Comparison of ENCODE assay signal across 24 cellular contexts in the genomic region with DNA sequence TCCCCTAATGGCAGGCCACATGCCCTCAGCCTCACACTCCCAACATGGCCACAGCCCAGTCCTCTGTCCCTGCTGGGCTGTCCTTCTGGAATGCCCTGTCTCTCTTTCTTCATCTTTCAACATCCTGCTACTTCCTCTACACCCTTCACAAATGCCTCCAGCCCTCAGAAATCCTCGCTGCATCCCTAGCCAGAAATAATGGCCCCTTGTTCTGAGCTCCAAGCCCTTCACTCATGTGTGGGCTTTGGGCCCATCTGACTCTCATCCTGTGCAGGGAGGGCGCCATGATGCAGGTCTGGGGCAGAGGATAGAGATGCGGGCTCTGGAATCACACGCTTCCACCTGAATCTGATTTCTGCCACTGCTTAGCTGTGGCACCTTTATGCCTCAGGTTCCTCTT.
DNase-seq lines count a peak whose midpoint lies in the region; ATAC-seq, FAIRE-seq and TF ChIP-seq lines count a peak whose summit lies in the region.
"Had no signal": no experiment of that assay in that cellular context is flagged by ENCODE, and none has a peak within 500 bp of the region (broad histone marks: within the 10 kb centered on the region; RNA-seq: fewer than 3 reads in every experiment).

No MANE protein-coding gene starts in this region.

- ATAC-seq in heart left ventricle (no peak), GM21723 (IDR thresholded peaks at IDR 0.05; ENCODE audit: unreplicated experiment) (no peak)
- ATAC-seq: activated T-cell treated with anti-CD3 and anti-CD28 coated beads, Interleukin-2, amount 50 U/mL, for 72 hours; psoas muscle; stimulated activated naive B cell treated with anti-CD40 and anti-IgM and Interleukin-4, amounts not matched to agents 10 μg/mL and 1 μg/mL and 100 μg/mL, for 72 hours had no signal

- peaks cover 3 to 98% (median 87%) of the 10 kb centered on the region in 9 donors for H3K36me3 ChIP-seq in heart left ventricle
- peaks cover 41 to 100% (median 74%) of the 10 kb centered on the region in 4 donors for H3K36me3 ChIP-seq in sigmoid colon
- H3K36me3 ChIP-seq in uterus: no peaks in the 10 kb centered on the region
- H3K36me3 ChIP-seq: HAP-1, SJCRH30 had no signal

- peak overlapping the region in 10 of 12 donors; percentile 10 to 90 (median 66) for H3K27ac ChIP-seq in heart left ventricle
- peak overlapping the region; percentile 68 to 98 (median 91) for H3K27ac ChIP-seq in sigmoid colon
- H3K27ac ChIP-seq in uterus: peak overlapping the region; percentile 21 to 34
- H3K27ac ChIP-seq: SJCRH30 had no signal

- intact Hi-C loops in heart left ventricle (cut with DNase I) (no loop called here), cardiac septum (cut with DNase I) (no loop called here), sigmoid colon (cut with DNase I) (no loop called here), uterus (cut with DNase I; ENCODE audit: low total_unique reads) (no loop called here)

- TF ChIP-seq POLR2A in heart left ventricle (IDR thresholded peaks at IDR 0.05) (no peak), sigmoid colon (IDR thresholded peaks at IDR 0.05) (no peak), uterus (IDR thresholded peaks at IDR 0.05) (no peak), H54 (IDR thresholded peaks at IDR 0.05; ENCODE audit: low read depth, low read length) (no peak)

- no peaks in the 10 kb centered on the region for H3K9me3 ChIP-seq in heart left ventricle
- H3K9me3 ChIP-seq in sigmoid colon: no peaks in the 10 kb centered on the region
- no peaks in the 10 kb centered on the region for H3K9me3 ChIP-seq in uterus
- H3K9me3 ChIP-seq: Caco-2, HAP-1, psoas muscle, SJCRH30, thyroid gland had no signal

- DNase-seq in heart left ventricle: peak in 2 of 5 donors; percentile 7 to 23
- DNase-seq in cardiac septum (ENCODE audit: low spot score): no peak
- peak; percentile 50 for DNase-seq in globus pallidus (ENCODE audit: low spot score)
- DNase-seq in sigmoid colon: no peak
- no peak for DNase-seq in uterus
- DNase-seq in H54 (ENCODE audit: insufficient read length, low spot score): no peak
- no peak for DNase-seq in activated CD8-positive, alpha-beta memory T cell treated with anti-CD3 and anti-CD28 coated beads, Interleukin-2, amount 50 U/mL, for 4 hours
- DNase-seq: activated CD4-positive, alpha-beta T cell treated with anti-CD3 and anti-CD28 coated beads for 48 hours; activated T-cell treated with anti-CD3 and anti-CD28 coated beads, Interleukin-2, amount 50 U/mL, for 72 hours; Caco-2; DMS79; immature natural killer cell; KBM-7; NCI-H1092 treated with DMSO at 0.1 percent for 48 hours; NCI-H1694 treated with DMSO at 0.1 percent for 48 hours; NCI-H446 treated with DMSO at 0.1 percent for 48 hours; NCI-H774; SJCRH30; stimulated activated naive B cell treated with anti-CD40 and anti-IgM and Interleukin-4, amounts not matched to agents 10 μg/mL and 1 μg/mL and 100 μg/mL, for 72 hours; thyroid gland had no signal

- TF ChIP-seq CTCF in heart left ventricle (IDR thresholded peaks at IDR 0.05) (no peak), sigmoid colon (IDR thresholded peaks at IDR 0.05) (no peak), uterus (IDR thresholded peaks at IDR 0.05) (no peak)

- H3K27me3 ChIP-seq in heart left ventricle: no peaks in the 10 kb centered on the region
- H3K27me3 ChIP-seq in sigmoid colon: no peaks in the 10 kb centered on the region
- no peaks in the 10 kb centered on the region for H3K27me3 ChIP-seq in uterus
- H3K27me3 ChIP-seq: SJCRH30, thyroid gland had no signal

- H3K4me1 ChIP-seq in heart left ventricle (peaks cover 7 to 100% (median 92%) of the 10 kb centered on the region in 12 donors), sigmoid colon (peaks cover 0 to 99% (median 91%) of the 10 kb centered on the region in 4 donors), uterus (peaks cover 20 to 22% of the 10 kb centered on the region in 2 donors)
- H3K4me1 ChIP-seq: Caco-2, HAP-1, SJCRH30 had no signal

- FAIRE-seq in H54 (lab: Jason Lieb, UNC): no peak
- FAIRE-seq: G401.6 had no signal

- no peak for TF ChIP-seq EP300 in sigmoid colon (IDR thresholded peaks at IDR 0.05)

- H3K4me3 ChIP-seq in heart left ventricle: no peak overlapping the region
- no peak overlapping the region for H3K4me3 ChIP-seq in sigmoid colon
- no peak overlapping the region for H3K4me3 ChIP-seq in uterus
- H3K4me3 ChIP-seq: HAP-1, psoas muscle, SJCRH30, thyroid gland had no signal

- WGBS in heart left ventricle, 4 donors: 66 to 95% (median 94%) methylated on average over 4 of the region's 4 CpGs
- 93 to 94% methylated on average over 4 of the region's 4 CpGs for whole genome bisulfite sequencing in sigmoid colon, 2 donors

Comparison
In these comparisons a context has a peak if more than half of its experiments do, and no peak if none do; other contexts are left out.
1. H3K27ac ChIP-seq: peak in every context shown above with its lines; median percentile 91 in sigmoid colon; 66 in heart left ventricle; 28 in uterus.